In the genomic region with DNA sequence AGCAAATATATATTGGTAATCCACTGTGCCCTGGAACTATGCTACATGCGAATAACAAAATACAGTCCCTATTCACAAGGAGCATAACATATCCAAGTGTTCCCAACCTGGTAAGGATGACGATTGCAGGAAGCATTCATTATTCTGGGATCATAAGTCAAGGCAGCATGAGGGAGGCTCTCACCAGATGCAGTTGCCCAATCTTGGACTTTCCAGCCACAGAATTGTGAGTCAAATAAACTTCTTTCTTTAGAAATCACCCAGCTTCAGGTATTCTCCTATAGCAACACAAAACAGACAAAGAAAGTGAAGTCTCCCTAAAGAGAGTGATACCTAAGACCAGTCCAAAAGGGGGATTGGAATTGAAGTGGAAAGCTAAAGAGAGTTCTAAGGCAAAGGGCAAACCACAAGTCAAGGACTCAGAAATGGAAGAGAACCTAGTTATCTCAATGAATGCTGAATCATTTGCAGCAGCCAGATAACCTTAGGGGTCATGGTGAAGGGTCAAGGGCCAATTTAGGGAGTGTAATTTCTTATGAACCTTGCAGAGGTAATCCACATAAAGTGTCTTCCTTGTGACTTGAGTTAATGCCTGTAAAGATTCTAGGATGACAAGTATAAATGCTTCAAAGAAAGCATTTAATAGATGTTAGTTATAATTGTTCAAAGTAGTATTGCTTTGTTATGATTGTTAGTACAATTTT, we compare ENCODE assay signal across 1 cellular context.
TF ChIP-seq lines count a peak whose summit lies in the region.

No MANE protein-coding gene starts in this region.

TF ChIP-seq in IMR-90, 13 proteins besides CTCF, POLR2A, EP300 and RAD21:
- TF ChIP-seq MAZ (IDR thresholded peaks at IDR 0.05; ENCODE audit: borderline replicate concordance, low read depth, low read length) = no peak
- TF ChIP-seq USF2 (IDR thresholded peaks at IDR 0.05; ENCODE audit: low read depth, low read length) = no peak
- TF ChIP-seq MAFK (IDR thresholded peaks at IDR 0.05; ENCODE audit: low read depth, low read length) = no peak
- no peak for TF ChIP-seq CEBPB (IDR thresholded peaks at IDR 0.05; ENCODE audit: low read depth, low read length)
- TF ChIP-seq RFX5 (IDR thresholded peaks at IDR 0.05; ENCODE audit: low read depth, low read length) = no peak
- no peak for TF ChIP-seq ELK1 (IDR thresholded peaks at IDR 0.05; ENCODE audit: borderline replicate concordance, low read depth, low read length)
- no peak for TF ChIP-seq CHD1 (IDR thresholded peaks at IDR 0.05; ENCODE audit: low read depth, low read length)
- no peak for TF ChIP-seq MXI1 (IDR thresholded peaks at IDR 0.05; ENCODE audit: borderline replicate concordance, low read depth, low read length)
- no peak for TF ChIP-seq BHLHE40 (IDR thresholded peaks at IDR 0.05; ENCODE audit: low read depth, low read length)
- TF ChIP-seq RCOR1 (IDR thresholded peaks at IDR 0.05; ENCODE audit: insufficient replicate concordance, low read length) = no peak
- TF ChIP-seq FOS (IDR thresholded peaks at IDR 0.05; ENCODE audit: low read depth, low read length) = no peak
- no peak for TF ChIP-seq SMC3 (IDR thresholded peaks at IDR 0.05; ENCODE audit: low read depth, low read length)
- TF ChIP-seq NFE2L2 (IDR thresholded peaks at IDR 0.05; ENCODE audit: low read depth, low read length) = no peak
TF ChIP-seq in IMR-90: peak in this region for 0.
